11 cellular contexts compared by ENCODE assay signal in the genomic region with DNA sequence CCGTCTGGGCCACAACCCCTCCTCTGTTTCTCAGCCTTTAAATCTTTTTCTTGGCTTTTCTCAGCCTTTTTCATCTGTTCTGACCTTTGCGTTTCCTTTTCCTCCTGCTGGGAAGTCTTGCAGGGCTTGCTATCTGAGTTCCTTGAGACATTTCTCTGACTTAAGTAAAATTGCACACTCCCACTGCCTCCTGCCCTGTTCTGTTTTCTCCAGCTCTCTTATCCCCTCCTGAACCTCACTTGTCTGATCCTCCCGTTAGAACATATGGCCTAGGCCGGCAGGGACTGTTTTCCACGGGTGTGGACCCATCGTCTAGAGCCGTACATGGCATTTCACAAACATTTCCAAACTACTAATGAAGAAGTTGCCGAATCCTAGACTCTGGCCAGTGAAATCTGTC.
DNase-seq lines count a peak whose midpoint lies in the region; ATAC-seq and TF ChIP-seq lines count a peak whose summit lies in the region.
"Had no signal": no experiment of that assay in that cellular context is flagged by ENCODE, and none has a peak within 500 bp of the region (broad histone marks: within the 10 kb centered on the region; RNA-seq: fewer than 3 reads in every experiment).

No MANE protein-coding gene starts in this region.

- H3K4me3 Mint-ChIP-seq in stimulated activated naive B cell treated with anti-CD40 and anti-IgM and Interleukin-4, amounts not matched to agents 10 μg/mL and 1 μg/mL and 100 μg/mL, for 72 hours = no peak overlapping the region

- H3K4me1 ChIP-seq in Loucy (ENCODE audit: insufficient read depth, low read length, poor library complexity, severe bottlenecking) (peaks cover 28% of the 10 kb centered on the region), right lobe of liver (peaks cover 0 to 11% (median 0%) of the 10 kb centered on the region in 4 donors)
- H3K4me1 ChIP-seq: colonic mucosa had no signal

- ATAC-seq in right lobe of liver (peak; percentile 24 to 64 (median 54)), GM18498 (IDR thresholded peaks at IDR 0.05; ENCODE audit: unreplicated experiment) (no peak), GM19397 (IDR thresholded peaks at IDR 0.05; ENCODE audit: unreplicated experiment) (no peak)
- no peak for ATAC-seq in stimulated activated naive B cell treated with anti-CD40 and anti-IgM and Interleukin-4, amounts not matched to agents 10 μg/mL and 1 μg/mL and 100 μg/mL, for 72 hours (replicated peaks)
- ATAC-seq: foreskin keratinocyte had no signal

- no peaks in the 10 kb centered on the region for H3K9me2 ChIP-seq in Loucy (replicated peaks; ENCODE audit: low read depth, low read length)

- H3K9me3 ChIP-seq in Loucy (ENCODE audit: insufficient read depth, low read depth, low read length) = no peaks in the 10 kb centered on the region
- H3K9me3 ChIP-seq in right lobe of liver = no peaks in the 10 kb centered on the region
- H3K9me3 ChIP-seq: colonic mucosa had no signal

- no peak for TF ChIP-seq CTCF in Loucy (conservative IDR thresholded peaks at IDR 0.05; ENCODE audit: low read length)
- TF ChIP-seq CTCF in astrocyte of the spinal cord (IDR thresholded peaks at IDR 0.05; ENCODE audit: low read depth, low read length) = no peak
- TF ChIP-seq CTCF in right lobe of liver (IDR thresholded peaks at IDR 0.05) = no peak

- peaks cover 23 to 31% of the 10 kb centered on the region in 2 donors for H3K36me3 Mint-ChIP-seq in stimulated activated naive B cell treated with anti-CD40 and anti-IgM and Interleukin-4, amounts not matched to agents 10 μg/mL and 1 μg/mL and 100 μg/mL, for 72 hours

- peak overlapping the region; percentile 76 for H3K27ac Mint-ChIP-seq in stimulated activated naive B cell treated with anti-CD40 and anti-IgM and Interleukin-4, amounts not matched to agents 10 μg/mL and 1 μg/mL and 100 μg/mL, for 72 hours

- in situ Hi-C loops in astrocyte of the spinal cord (cut with HindIII; ENCODE audit: low sequenced_read_pairs) = no loop called here

- peak overlapping the region in 1 of 3 donors; percentile 30 for H3K27ac ChIP-seq in right lobe of liver
- H3K27ac ChIP-seq: colonic mucosa, foreskin keratinocyte had no signal

- DNase-seq in astrocyte of the spinal cord (ENCODE audit: low read depth, low spot score) (peak; percentile 26), right lobe of liver (no peak), cerebellar cortex (ENCODE audit: low spot score) (no peak)
- no peak for DNase-seq in stimulated activated naive B cell treated with anti-CD40 and anti-IgM and Interleukin-4, amounts not matched to agents 10 μg/mL and 1 μg/mL and 100 μg/mL, for 72 hours
- DNase-seq: colonic mucosa, foreskin keratinocyte, NCI-H1105 treated with DMSO at 0.1 percent for 48 hours, NCI-H510A treated with DMSO at 0.1 percent for 48 hours had no signal

- H3K4me1 Mint-ChIP-seq in stimulated activated naive B cell treated with anti-CD40 and anti-IgM and Interleukin-4, amounts not matched to agents 10 μg/mL and 1 μg/mL and 100 μg/mL, for 72 hours = peaks cover 43 to 68% of the 10 kb centered on the region in 2 donors

- peaks cover 99% of the 10 kb centered on the region for H3K79me2 ChIP-seq in Loucy (ENCODE audit: insufficient read depth, low read length)

- H3K36me3 ChIP-seq in Loucy (ENCODE audit: insufficient read depth, low read length) (peaks cover 16% of the 10 kb centered on the region; the same call in 1 of the 2 replicates), right lobe of liver (no peaks in the 10 kb centered on the region)
- H3K36me3 ChIP-seq: colonic mucosa had no signal

- H2AFZ ChIP-seq in Loucy (ENCODE audit: low read length) = no peak overlapping the region

- intact Hi-C loops in right lobe of liver (cut with DNase I) = no loop called here

- H3F3A ChIP-seq in Loucy (ENCODE audit: low read depth) = no peaks in the 10 kb centered on the region

- peak overlapping the region; percentile 35 for H3K9ac ChIP-seq in Loucy (ENCODE audit: low read depth, low read length, poor library complexity, severe bottlenecking)

- peak overlapping the region; percentile 61 for H3K4me2 ChIP-seq in Loucy (ENCODE audit: low read depth, low read length, poor library complexity, severe bottlenecking)

- H3K27me3 ChIP-seq in Loucy (ENCODE audit: insufficient read depth, low read length, poor library complexity, severe bottlenecking) = no peaks in the 10 kb centered on the region
- no peaks in the 10 kb centered on the region for H3K27me3 ChIP-seq in right lobe of liver
- H3K27me3 ChIP-seq: colonic mucosa, foreskin keratinocyte had no signal

- no peak for TF ChIP-seq POLR2A in right lobe of liver (IDR thresholded peaks at IDR 0.05)

- H3K4me3 ChIP-seq in Loucy (ENCODE audit: low read length, poor library complexity, severe bottlenecking) = no peak overlapping the region
- H3K4me3 ChIP-seq in astrocyte of the spinal cord (ENCODE audit: low read depth, low read length) = no peak overlapping the region
- no peak overlapping the region for H3K4me3 ChIP-seq in right lobe of liver
- H3K4me3 ChIP-seq: colonic mucosa had no signal

- no peaks in the 10 kb centered on the region for H3K27me3 Mint-ChIP-seq in stimulated activated naive B cell treated with anti-CD40 and anti-IgM and Interleukin-4, amounts not matched to agents 10 μg/mL and 1 μg/mL and 100 μg/mL, for 72 hours

- H3K9me3 Mint-ChIP-seq in stimulated activated naive B cell treated with anti-CD40 and anti-IgM and Interleukin-4, amounts not matched to agents 10 μg/mL and 1 μg/mL and 100 μg/mL, for 72 hours = no peaks in the 10 kb centered on the region

- peaks cover 89% of the 10 kb centered on the region for H4K20me1 ChIP-seq in Loucy (ENCODE audit: insufficient read depth, low read length, poor library complexity, severe bottlenecking)

- 62% methylated on average over 8 of the region's 8 CpGs for WGBS in right lobe of liver (ENCODE audit: insufficient coverage, low coverage, low lambda C conversion rate, missing lambda C conversion rate)

Comparison
In these comparisons a context has a peak if more than half of its experiments do, and no peak if none do; other contexts are left out.
1. ATAC-seq: peak in right lobe of liver (4 of 4); none in stimulated activated naive B cell treated with anti-CD40 and anti-IgM and Interleukin-4, amounts not matched to agents 10 μg/mL and 1 μg/mL and 100 μg/mL, for 72 hours (0 of 2), GM18498 (single experiment) and GM19397 (single experiment).